Comparison of ENCODE assay signal across 1 cellular context in genomic region chr1:235642021-235642942, GRCh38.
TF ChIP-seq lines count a peak whose summit lies in the region.

No MANE protein-coding gene starts in this region.

TF ChIP-seq in HCT116, 20 proteins besides CTCF, POLR2A, EP300 and RAD21 (continued from another document):
- no peak for TF ChIP-seq YY1 (IDR thresholded peaks at IDR 0.05; ENCODE audit: extremely low read depth, insufficient replicate concordance, low read depth, low read length)
- TF ChIP-seq MAX (IDR thresholded peaks at IDR 0.05): peak; percentile 84
- no peak for TF ChIP-seq REST (IDR thresholded peaks at IDR 0.05; ENCODE audit: low read depth)
- TF ChIP-seq ZFX (IDR thresholded peaks at IDR 0.05): peak; percentile 62
- TF ChIP-seq SP1 (IDR thresholded peaks at IDR 0.05; ENCODE audit: low read depth): peak; percentile 85
